ENCODE assay signal across 9 cellular contexts in genomic region chr1:22317231-22317919, GRCh38.
DNase-seq lines count a peak whose midpoint lies in the region; ATAC-seq and TF ChIP-seq lines count a peak whose summit lies in the region.
"Had no signal": no experiment of that assay in that cellular context is flagged by ENCODE, and none has a peak within 500 bp of the region (broad histone marks: within the 10 kb centered on the region; RNA-seq: fewer than 3 reads in every experiment).

No MANE protein-coding gene starts in this region.

- H2BK5ac ChIP-seq in H9 (ENCODE audit: insufficient read length, low read length) = no peak overlapping the region

- H3K79me1 ChIP-seq in H9 (ENCODE audit: insufficient read depth, low read depth, low read length, poor library complexity, severe bottlenecking) = no peaks in the 10 kb centered on the region

- no peak overlapping the region for H3K4ac ChIP-seq in H9 (ENCODE audit: low read depth, low read length)

- no peaks in the 10 kb centered on the region for H3K36me3 ChIP-seq in lower lobe of right lung
- H3K36me3 ChIP-seq: thoracic aorta had no signal

- no peak overlapping the region for H2BK15ac ChIP-seq in H9 (ENCODE audit: low read depth, low read length)

- ATAC-seq in lower lobe of right lung = peak in 1 of 2 donors; percentile 19
- no peak for ATAC-seq in GM18870 (IDR thresholded peaks at IDR 0.05; ENCODE audit: unreplicated experiment)
- ATAC-seq: activated T-helper 17 cell treated with anti-CD3 and anti-CD28 coated beads, Interleukin-2, amount 50 U/mL, for 72 hours had no signal

- H3K4me2 ChIP-seq in H9 (ENCODE audit: insufficient read depth, insufficient read length, low read length) = no peak overlapping the region

- H2BK12ac ChIP-seq in H9 (ENCODE audit: insufficient read length, low read depth, low read length) = no peak overlapping the region

- peaks cover 15% of the 10 kb centered on the region for H3K4me1 ChIP-seq in H9 (ENCODE audit: insufficient read depth, low read length)
- no peaks in the 10 kb centered on the region for H3K4me1 ChIP-seq in lower lobe of right lung

- H3K27me3 ChIP-seq in H9 (ENCODE audit: insufficient read depth, low read length) (no peaks in the 10 kb centered on the region; the same call in 1 of the 2 replicates), lower lobe of right lung (ENCODE audit: low read depth) (peaks cover 24% of the 10 kb centered on the region)

- H3K36me3 Mint-ChIP-seq in H9 (ENCODE audit: insufficient read depth in 1 of 3, low read depth in 3 of 3) = no peaks in the 10 kb centered on the region

- H3K79me2 ChIP-seq in H9 (ENCODE audit: insufficient read depth, low read length) = no peaks in the 10 kb centered on the region

- H4K8ac ChIP-seq in H9 (replicated peaks; ENCODE audit: insufficient read length, low read depth, low read length) = no peak overlapping the region

- no peaks in the 10 kb centered on the region for H3K9me3 Mint-ChIP-seq in H9
- H3K9me3 Mint-ChIP-seq: activated T-helper 17 cell treated with anti-CD3 and anti-CD28 coated beads, Interleukin-2, amount 50 U/mL, for 72 hours had no signal

- 0 out of 5 replicates have a peak overlapping the region, but pooled peaks of 1 of the 2 experiments have one; percentile 35 for H3K4me3 Mint-ChIP-seq in H9
- H3K4me3 Mint-ChIP-seq: activated T-helper 17 cell treated with anti-CD3 and anti-CD28 coated beads, Interleukin-2, amount 50 U/mL, for 72 hours had no signal

- peak overlapping the region; percentile 33 for H3K18ac ChIP-seq in H9 (ENCODE audit: insufficient read length, low read depth, low read length)

- H4K91ac ChIP-seq in H9 (ENCODE audit: insufficient read length, low read depth, low read length) = no peak overlapping the region

- H3K56ac ChIP-seq in H9 (ENCODE audit: insufficient read length, low read depth, low read length) = no peak overlapping the region

- H3K4me3 ChIP-seq in WI38 (ENCODE audit: low read depth, low read length) = no peak overlapping the region
- no peak overlapping the region for H3K4me3 ChIP-seq in lower lobe of right lung
- H3K4me3 ChIP-seq: thoracic aorta had no signal

- no peak overlapping the region for H3K9ac ChIP-seq in H9 (ENCODE audit: extremely low read depth, insufficient read length, low read length)

- H3K23me2 ChIP-seq in H9 (ENCODE audit: insufficient read length, low read depth, low read length, poor library complexity, severe bottlenecking) = no peaks in the 10 kb centered on the region

- H3K9me3 ChIP-seq in H9 (ENCODE audit: control insufficient read depth, low read depth, low read length) = no peaks in the 10 kb centered on the region
- H3K9me3 ChIP-seq in lower lobe of right lung = no peaks in the 10 kb centered on the region
- H3K9me3 ChIP-seq: thoracic aorta had no signal

- H3K27ac Mint-ChIP-seq in H9 = no peak overlapping the region
- H3K27ac Mint-ChIP-seq: activated T-helper 17 cell treated with anti-CD3 and anti-CD28 coated beads, Interleukin-2, amount 50 U/mL, for 72 hours had no signal

- H3T11ph ChIP-seq in H9 (ENCODE audit: low read length) = no peak overlapping the region

- no peak overlapping the region for H2BK20ac ChIP-seq in H9 (ENCODE audit: low read depth, low read length, poor library complexity, severe bottlenecking)

- H2AK5ac ChIP-seq in H9 (ENCODE audit: insufficient read length, low read length) = no peak overlapping the region

- DNase-seq in DMS 273 treated with DMSO at 0.1 percent for 48 hours (lab: John Stamatoyannopoulos, UW) = peak; percentile 4
- peak; percentile 77 for DNase-seq in H9
- DNase-seq in lower lobe of right lung = no peak
- no peak for DNase-seq in NCI-H1105 treated with DMSO at 0.1 percent for 48 hours (lab: John Stamatoyannopoulos, UW)
- DNase-seq in stimulated activated naive CD4-positive, alpha-beta T cell (lab: John Stamatoyannopoulos, UW) = no peak

- no CpG with 5 or more reads among the region's 10 CpGs for WGBS in H9 (ENCODE audit: extremely low coverage, insufficient read length, low lambda C conversion rate)

- peak; percentile 86 for TF ChIP-seq CTCF in H9 (conservative IDR thresholded peaks at IDR 0.05)
- TF ChIP-seq CTCF in WI38 (IDR thresholded peaks at IDR 0.05; ENCODE audit: low read depth, low read length) = peak; percentile 61
- peak; percentile 43 for TF ChIP-seq CTCF in lower lobe of right lung (IDR thresholded peaks at IDR 0.05)

- H4K20me1 ChIP-seq in H9 (ENCODE audit: control insufficient read depth, insufficient read depth, insufficient read length) = no peaks in the 10 kb centered on the region

- no peak overlapping the region for H3K27ac ChIP-seq in H9 (ENCODE audit: insufficient read length, low read depth, low read length)
- no peak overlapping the region for H3K27ac ChIP-seq in lower lobe of right lung
- H3K27ac ChIP-seq: thoracic aorta had no signal

- no peak overlapping the region for H3K14ac ChIP-seq in H9 (ENCODE audit: insufficient read depth, low read length)

- H3K27me3 Mint-ChIP-seq in H9 (ENCODE audit: low read depth) = peaks cover 6% of the 10 kb centered on the region

- no peak overlapping the region for H3K23ac ChIP-seq in H9 (ENCODE audit: insufficient read length, low read depth, low read length)

- no peak overlapping the region for H4K5ac ChIP-seq in H9 (ENCODE audit: insufficient read length, low read depth, low read length)

- intact Hi-C loops in lower lobe of right lung (cut with DNase I) = no loop called here

- peak overlapping the region; percentile 32 for H2AFZ ChIP-seq in H9 (ENCODE audit: low read length)

- H2BK120ac ChIP-seq in H9 (ENCODE audit: low read depth, low read length, poor library complexity, severe bottlenecking) = no peak overlapping the region

- peaks cover 40 to 55% of the 10 kb centered on the region in 2 experiments for H3K4me1 Mint-ChIP-seq in H9
- H3K4me1 Mint-ChIP-seq: activated T-helper 17 cell treated with anti-CD3 and anti-CD28 coated beads, Interleukin-2, amount 50 U/mL, for 72 hours had no signal

Comparison
In these comparisons a context has a peak if more than half of its experiments do, and no peak if none do; other contexts are left out.
1. DNase-seq: peak in DMS 273 treated with DMSO at 0.1 percent for 48 hours (single experiment) and H9 (single experiment); none in lower lobe of right lung (single experiment), NCI-H1105 treated with DMSO at 0.1 percent for 48 hours (single experiment) and stimulated activated naive CD4-positive, alpha-beta T cell (0 of 6).
2. Peak in every context shown above with its lines, with median percentiles within 50 percentile points of each other: CTCF ChIP-seq.